Comparison of ENCODE assay signal across 8 cellular contexts in the genomic region with DNA sequence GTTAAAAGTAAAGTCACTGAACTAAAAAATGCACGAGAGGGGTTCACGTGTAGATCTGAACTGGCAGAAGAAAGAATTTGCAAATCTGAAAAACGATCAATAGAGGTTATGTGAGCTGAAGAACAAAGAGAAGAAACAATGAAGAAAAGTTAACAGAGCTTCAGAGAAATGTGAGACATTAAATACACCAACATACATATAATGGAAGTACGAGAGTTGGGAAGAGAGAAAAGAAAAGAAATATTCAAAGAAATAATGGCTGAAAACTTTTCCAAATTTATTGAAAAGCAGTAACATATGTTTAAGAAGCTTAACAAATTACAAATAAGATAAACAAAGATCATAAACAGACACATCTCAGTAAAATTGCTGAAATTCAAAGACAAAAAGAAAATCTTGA.
"Had no signal": no experiment of that assay in that cellular context is flagged by ENCODE, and none has a peak within 500 bp of the region (broad histone marks: within the 10 kb centered on the region; RNA-seq: fewer than 3 reads in every experiment).

No MANE protein-coding gene starts in this region.

- ATAC-seq: HepG2, K562 had no signal

- H3K4me2 ChIP-seq: KMS-11 had no signal

- FAIRE-seq: HepG2, HTR-8/SVneo, K562 had no signal

- H3K4me3 ChIP-seq: K562 had no signal

- H3K9ac ChIP-seq: KMS-11 had no signal

- H3K27ac ChIP-seq: HL-60, KMS-11 had no signal

- DNase-seq: IMR-90, Karpas-422, KG1 had no signal
